Comparison of ENCODE assay signal across 14 cellular contexts in the genomic region with DNA sequence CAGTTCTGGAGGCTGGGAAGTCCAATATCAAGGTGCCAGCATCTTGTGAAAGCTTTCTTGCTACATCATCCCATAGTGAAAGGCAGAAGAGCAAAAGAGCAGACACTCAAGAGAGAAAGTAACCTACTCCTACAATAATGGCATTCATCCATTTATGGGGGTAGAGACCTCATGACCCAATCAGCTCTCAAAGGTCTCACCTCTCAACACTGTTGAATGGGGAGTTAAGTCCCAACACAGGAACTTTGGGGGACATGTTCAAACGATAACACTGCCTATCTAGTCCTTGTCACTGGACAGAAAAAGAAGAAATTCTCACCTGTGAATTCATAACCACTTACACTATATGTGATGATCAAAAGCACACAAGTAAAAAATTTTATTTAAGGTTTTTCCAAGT.
"Had no signal": no experiment of that assay in that cellular context is flagged by ENCODE, and none has a peak within 500 bp of the region (broad histone marks: within the 10 kb centered on the region; RNA-seq: fewer than 3 reads in every experiment).

No MANE protein-coding gene starts in this region.

- H3K27me3 Mint-ChIP-seq: naive thymus-derived CD4-positive, alpha-beta T cell; stimulated activated naive B cell treated with anti-CD40 and anti-IgM and Interleukin-4, amounts not matched to agents 10 μg/mL and 1 μg/mL and 100 μg/mL, for 72 hours had no signal

- H3K4me3 Mint-ChIP-seq: stimulated activated naive B cell treated with anti-CD40 and anti-IgM and Interleukin-4, amounts not matched to agents 10 μg/mL and 1 μg/mL and 100 μg/mL, for 72 hours; type B pancreatic cell had no signal

- DNase-seq: effector memory CD4-positive, alpha-beta T cell; heart left ventricle; hippocampal formation; mesendoderm; naive thymus-derived CD4-positive, alpha-beta T cell; psoas muscle; retina; right lobe of liver; stimulated activated CD4-positive, alpha-beta T cell treated with anti-CD3 and anti-CD28 coated beads, Interleukin-15, amount 100 ng/mL, for 24 hours; stimulated activated CD4-positive, alpha-beta T cell treated with anti-CD3 and anti-CD28 coated beads, Interleukin-1b, Interleukin-23, amount 100 ng/mL, for 48 hours; stimulated activated CD4-positive, alpha-beta T cell treated with anti-CD3 and anti-CD28 coated beads, Interleukin-4, amount 100 ng/mL, for 24 hours; stimulated activated naive B cell treated with anti-CD40 and anti-IgM and Interleukin-4, amounts not matched to agents 10 μg/mL and 1 μg/mL and 100 μg/mL, for 72 hours had no signal

- H3K27ac Mint-ChIP-seq: stimulated activated naive B cell treated with anti-CD40 and anti-IgM and Interleukin-4, amounts not matched to agents 10 μg/mL and 1 μg/mL and 100 μg/mL, for 72 hours; type B pancreatic cell had no signal

- ATAC-seq: esophagus mucosa; heart left ventricle; naive thymus-derived CD4-positive, alpha-beta T cell; psoas muscle; right lobe of liver had no signal

- H3K36me3 Mint-ChIP-seq: type B pancreatic cell had no signal
